ENCODE assay signal across 8 cellular contexts in genomic region chr2:20822535-20823490, GRCh38. TPM values are rescaled to one million over a fixed set of nuclear protein-coding genes. Genes with fewer than 3 reads are reported as not detected.
DNase-seq lines count a peak whose midpoint lies in the region; ATAC-seq and TF ChIP-seq lines count a peak whose summit lies in the region.

Gene LDAH, minus strand, starts transcription at chr2:20823101. Its CDS starts 21,638 bp downstream, at chr2:20801463.

- in situ Hi-C loops in GM13977 (cut with MboI; ENCODE audit: low pct_unique_long_range_greater_than_20kb, low sequenced_read_pairs, unreplicated experiment), result no loop called here

- WGBS in prostate gland, result 2% methylated on average over 44 of the region's 46 CpGs

- TF ChIP-seq POLR2A in prostate gland (IDR thresholded peaks at IDR 0.05), result peak; percentile 42

- peak within 1 kb of the TSS; percentile 49 to 57 for H3K4me3 ChIP-seq in prostate gland

- peak; percentile 85 for ATAC-seq in HG02870 (IDR thresholded peaks at IDR 0.05; ENCODE audit: unreplicated experiment)
- peak; percentile 85 for ATAC-seq in T-helper 17 cell
- ATAC-seq in left ventricle myocardium superior, result peak; percentile 99

- H3K27ac Mint-ChIP-seq in T-helper 17 cell, result peak within 1 kb of the TSS; percentile 99

- TF ChIP-seq CTCF in GM13977 (IDR thresholded peaks at IDR 0.05; ENCODE audit: extremely low read depth, insufficient read depth, missing control alignments) (no peak), prostate gland (IDR thresholded peaks at IDR 0.05) (no peak)

- H3K4me1 ChIP-seq in prostate gland (replicated peaks), result no peaks in the 10 kb centered on the region

- peak within 1 kb of the TSS; percentile 95 for H3K4me3 Mint-ChIP-seq in T-helper 17 cell

- peak; percentile 87 for DNase-seq in GM13977 (ENCODE audit: low spot score)
- peak; percentile 87 for DNase-seq in NCI-H146 treated with DMSO at 0.1 percent for 48 hours (lab: John Stamatoyannopoulos, UW; ENCODE audit: unreplicated experiment)
- DNase-seq in T-helper 17 cell, result peak; percentile 69 to 74 (median 69)
- peak in 55 of 56 donors; percentile 8 to 91 (median 74) for DNase-seq in amygdala (lab: John Stamatoyannopoulos, UW)
- peak; percentile 95 for DNase-seq in left ventricle myocardium superior
- peak; percentile 86 for DNase-seq in prostate gland (ENCODE audit: low spot score)
- peak; percentile 96 for DNase-seq in ureter (ENCODE audit: low spot score)

- H3K9me3 ChIP-seq in T-helper 17 cell (ENCODE audit: control insufficient read depth, low read length, poor library complexity, severe bottlenecking), result no peaks in the 10 kb centered on the region
- H3K9me3 ChIP-seq in prostate gland, result no peaks in the 10 kb centered on the region

- H3K36me3 Mint-ChIP-seq in T-helper 17 cell (ENCODE audit: low read depth), result no peaks in the 10 kb centered on the region

- peak within 1 kb of the TSS; percentile 83 to 91 for H3K27ac ChIP-seq in prostate gland

- no peaks in the 10 kb centered on the region for H3K27me3 ChIP-seq in prostate gland (replicated peaks; ENCODE audit: insufficient read depth)

- intact Hi-C loops in left ventricle myocardium superior (cut with micrococcal nuclease), result no loop called here
- intact Hi-C loops in prostate gland (cut with DNase I), result loop anchor here (10.0 kb wide), 1 partner anchor 92 kb away; no protein-coding TSS in a partner anchor

- no peaks in the 10 kb centered on the region for H3K27me3 Mint-ChIP-seq in T-helper 17 cell

- H3K4me1 Mint-ChIP-seq in T-helper 17 cell, result peaks cover 14% of the 10 kb centered on the region

- no peaks in the 10 kb centered on the region for H3K36me3 ChIP-seq in prostate gland

RNA-seq across cellular contexts. Expression of gene LDAH, which starts in this region (rescaled TPM):
- 10 to 100 TPM; 11.2 to 14.1 TPM for total RNA-seq in T-helper 17 cell
- 5.4 TPM for total RNA-seq in left ventricle myocardium superior
- total RNA-seq in prostate gland, result 10 to 100 TPM in 1 of 2 donors, 1 to 10 TPM in 1; 6.6 to 17.3 TPM
- 42.5 TPM for total RNA-seq in ureter

Comparison
In these comparisons a context has a peak if more than half of its experiments do, and no peak if none do; other contexts are left out.
1. Peak in every context shown above with its lines: DNase-seq, ATAC-seq, H3K4me3 ChIP-seq and H3K27ac ChIP-seq.